ENCODE assay signal across 13 cellular contexts in the genomic region with DNA sequence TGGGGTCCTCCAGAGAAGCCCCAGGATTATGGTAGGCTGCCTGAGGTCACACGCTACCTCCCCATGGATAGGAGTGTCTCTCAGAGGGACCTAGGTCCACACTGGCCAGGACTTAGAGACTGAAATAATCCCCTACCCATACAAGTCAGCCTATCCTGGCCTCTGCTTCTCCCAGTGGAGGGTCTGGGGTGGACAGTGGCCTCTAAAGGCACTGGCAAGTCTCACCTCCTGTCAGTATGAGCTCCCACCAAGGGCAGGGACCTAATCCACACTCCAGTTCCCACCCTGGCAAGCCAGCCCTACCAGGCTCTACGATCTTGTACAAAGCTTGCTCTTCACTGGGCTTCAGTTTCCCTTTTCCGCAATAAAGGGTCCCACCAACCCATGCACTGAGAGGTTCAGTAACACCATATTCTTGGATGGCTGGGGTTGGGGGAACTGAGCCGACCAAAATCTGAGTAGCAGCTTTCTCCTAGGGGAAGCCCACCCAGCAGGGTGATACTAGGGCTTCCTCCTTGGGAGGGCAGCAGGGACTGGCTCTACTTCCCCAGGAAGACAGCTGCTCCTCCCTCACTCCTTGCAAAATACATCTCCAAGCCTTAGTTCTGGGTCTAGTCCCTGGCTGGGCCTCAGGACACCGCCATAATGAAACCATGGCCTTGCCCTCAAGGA. TPM values are rescaled to one million over a fixed set of nuclear protein-coding genes. Genes with fewer than 3 reads are reported as not detected.
A peak's percentile ranks its signal among the peaks of the same experiment; 100 is the strongest.
DNase-seq lines count a peak whose midpoint lies in the region; ATAC-seq and TF ChIP-seq lines count a peak whose summit lies in the region.
"Had no signal": no experiment of that assay in that cellular context is flagged by ENCODE, and none has a peak within 500 bp of the region (broad histone marks: within the 10 kb centered on the region; RNA-seq: fewer than 3 reads in every experiment).

No MANE protein-coding gene starts in this region.

- H3K4me2 ChIP-seq in Karpas-422 (ENCODE audit: low read depth, low read length, poor library complexity, severe bottlenecking), result no peak overlapping the region

- H3K27me3 ChIP-seq in left lung, result no peaks in the 10 kb centered on the region
- H3K27me3 ChIP-seq in Karpas-422 (ENCODE audit: low read length), result no peaks in the 10 kb centered on the region
- H3K27me3 ChIP-seq: foreskin keratinocyte had no signal

- peaks cover 90% of the 10 kb centered on the region for H3K36me3 Mint-ChIP-seq in activated CD4-positive, alpha-beta T cell treated with anti-CD3 and anti-CD28 coated beads, Interleukin-2, amount 10 ng/mL, durations not matched to agents 7 days and 5 days (ENCODE audit: low read depth)
- H3K36me3 Mint-ChIP-seq in activated CD8-positive, alpha-beta T cell treated with anti-CD3 and anti-CD28 coated beads for 36 hours (ENCODE audit: low read depth), result peaks cover 98% of the 10 kb centered on the region
- H3K36me3 Mint-ChIP-seq in stimulated activated naive B cell treated with anti-CD40 and anti-IgM and Interleukin-4, amounts not matched to agents 10 μg/mL and 1 μg/mL and 100 μg/mL, for 72 hours, result peaks cover 64 to 85% of the 10 kb centered on the region in 2 donors
- H3K36me3 Mint-ChIP-seq: memory B cell had no signal

- H3K9me3 ChIP-seq in left lung (no peaks in the 10 kb centered on the region), Karpas-422 (ENCODE audit: low read length) (no peaks in the 10 kb centered on the region)

- POLR2A ChIA-PET in activated CD4-positive, alpha-beta T cell treated with anti-CD3 and anti-CD28 coated beads, Interleukin-2, amount 10 ng/mL, durations not matched to agents 7 days and 5 days (lab: Charles Lee), result interaction anchor here (0.9 to 8.2 kb wide), 4 partner anchors 18 to 42 kb away, joined by 3 to 168 read pairs (median 6); a partner anchor contains a TSS
- POLR2A ChIA-PET in activated CD8-positive, alpha-beta T cell treated with anti-CD3 and anti-CD28 coated beads for 36 hours (lab: Charles Lee), result interaction anchor here (0.9 to 25.8 kb wide), 12 partner anchors 1 to 776 kb away, joined by 3 to 2276 read pairs (median 8); a partner anchor contains a TSS

- no peak overlapping the region for H3K9ac ChIP-seq in Karpas-422 (ENCODE audit: low read length)

- H3K27ac ChIP-seq in left lung (peak overlapping the region; percentile 92 to 98), Karpas-422 (ENCODE audit: low read length) (no peak overlapping the region)
- H3K27ac ChIP-seq: foreskin keratinocyte had no signal

- H4K20me1 ChIP-seq in Karpas-422 (ENCODE audit: insufficient read depth, low read depth, low read length), result peaks cover 11% of the 10 kb centered on the region; the same call in 1 of the 2 replicates

- H3K27ac Mint-ChIP-seq in activated CD4-positive, alpha-beta T cell treated with anti-CD3 and anti-CD28 coated beads, Interleukin-2, amount 10 ng/mL, durations not matched to agents 7 days and 5 days, result peak overlapping the region; percentile 98
- peak overlapping the region; percentile 100 for H3K27ac Mint-ChIP-seq in activated CD8-positive, alpha-beta T cell treated with anti-CD3 and anti-CD28 coated beads for 36 hours
- H3K27ac Mint-ChIP-seq in stimulated activated naive B cell treated with anti-CD40 and anti-IgM and Interleukin-4, amounts not matched to agents 10 μg/mL and 1 μg/mL and 100 μg/mL, for 72 hours, result peak overlapping the region; percentile 93
- H3K27ac Mint-ChIP-seq: memory B cell had no signal

- H3K36me3 ChIP-seq in left lung (peaks cover 0 to 57% of the 10 kb centered on the region in 2 donors), Karpas-422 (ENCODE audit: insufficient read depth, low read length) (no peaks in the 10 kb centered on the region)

- intact Hi-C loops in activated CD8-positive, alpha-beta T cell treated with anti-CD3 and anti-CD28 coated beads for 36 hours (cut with micrococcal nuclease), result no loop called here
- intact Hi-C loops in left lung (cut with DNase I), result no loop called here

- H3K4me3 Mint-ChIP-seq in activated CD4-positive, alpha-beta T cell treated with anti-CD3 and anti-CD28 coated beads, Interleukin-2, amount 10 ng/mL, durations not matched to agents 7 days and 5 days, result peak overlapping the region; percentile 99
- peak overlapping the region; percentile 94 for H3K4me3 Mint-ChIP-seq in activated CD8-positive, alpha-beta T cell treated with anti-CD3 and anti-CD28 coated beads for 36 hours
- peak overlapping the region; percentile 91 to 92 for H3K4me3 Mint-ChIP-seq in stimulated activated naive B cell treated with anti-CD40 and anti-IgM and Interleukin-4, amounts not matched to agents 10 μg/mL and 1 μg/mL and 100 μg/mL, for 72 hours

- H3K79me2 ChIP-seq in Karpas-422 (ENCODE audit: low read length), result no peaks in the 10 kb centered on the region

- H2AFZ ChIP-seq in Karpas-422 (ENCODE audit: low read length), result no peak overlapping the region

- H3K9me2 ChIP-seq in Karpas-422 (replicated peaks; ENCODE audit: insufficient read depth, low read length), result no peaks in the 10 kb centered on the region

- H3K4me3 ChIP-seq in left lung (peak overlapping the region; percentile 73 to 84), Karpas-422 (ENCODE audit: low read length) (no peak overlapping the region)

- no peak for DNase-seq in activated CD4-positive, alpha-beta T cell treated with anti-CD3 and anti-CD28 coated beads, Interleukin-2, amount 10 ng/mL, durations not matched to agents 7 days and 5 days
- no peak for DNase-seq in activated CD4-positive, alpha-beta T cell treated with anti-CD3 and anti-CD28 coated beads for 1 hour
- no peak for DNase-seq in activated CD8-positive, alpha-beta T cell treated with anti-CD3 and anti-CD28 coated beads for 36 hours
- peak in 1 of 2 donors; percentile 33 for DNase-seq in left lung
- no peak for DNase-seq in stimulated activated naive B cell treated with anti-CD40 and anti-IgM and Interleukin-4, amounts not matched to agents 10 μg/mL and 1 μg/mL and 100 μg/mL, for 72 hours
- DNase-seq in NCI-H526 (lab: John Stamatoyannopoulos, UW), result no peak
- DNase-seq in DMS153 treated with DMSO at 0.1 percent for 48 hours (lab: John Stamatoyannopoulos, UW; ENCODE audit: unreplicated experiment), result no peak
- DNase-seq in Karpas-422, result no peak
- DNase-seq: foreskin keratinocyte, GDM1, NCI-H446 treated with DMSO at 0.1 percent for 48 hours, SHP77 treated with DMSO at 0.1 percent for 48 hours had no signal

- H3K4me1 Mint-ChIP-seq in activated CD4-positive, alpha-beta T cell treated with anti-CD3 and anti-CD28 coated beads, Interleukin-2, amount 10 ng/mL, durations not matched to agents 7 days and 5 days, result peaks cover 29% of the 10 kb centered on the region
- H3K4me1 Mint-ChIP-seq in activated CD8-positive, alpha-beta T cell treated with anti-CD3 and anti-CD28 coated beads for 36 hours (ENCODE audit: low read depth), result peaks cover 17% of the 10 kb centered on the region
- peaks cover 62 to 82% of the 10 kb centered on the region in 2 donors for H3K4me1 Mint-ChIP-seq in stimulated activated naive B cell treated with anti-CD40 and anti-IgM and Interleukin-4, amounts not matched to agents 10 μg/mL and 1 μg/mL and 100 μg/mL, for 72 hours

- no peaks in the 10 kb centered on the region for H3K27me3 Mint-ChIP-seq in activated CD4-positive, alpha-beta T cell treated with anti-CD3 and anti-CD28 coated beads, Interleukin-2, amount 10 ng/mL, durations not matched to agents 7 days and 5 days
- H3K27me3 Mint-ChIP-seq in activated CD8-positive, alpha-beta T cell treated with anti-CD3 and anti-CD28 coated beads for 36 hours, result no peaks in the 10 kb centered on the region
- no peaks in the 10 kb centered on the region for H3K27me3 Mint-ChIP-seq in stimulated activated naive B cell treated with anti-CD40 and anti-IgM and Interleukin-4, amounts not matched to agents 10 μg/mL and 1 μg/mL and 100 μg/mL, for 72 hours
- H3K27me3 Mint-ChIP-seq: memory B cell had no signal

- CTCF ChIA-PET in activated CD4-positive, alpha-beta T cell treated with anti-CD3 and anti-CD28 coated beads, Interleukin-2, amount 10 ng/mL, durations not matched to agents 7 days and 5 days (lab: Charles Lee), result interaction anchor here (0.5 to 13.4 kb wide), 9 partner anchors 8 to 262 kb away, joined by 3 to 211 read pairs (median 4); a partner anchor contains a TSS
- CTCF ChIA-PET in activated CD8-positive, alpha-beta T cell treated with anti-CD3 and anti-CD28 coated beads for 36 hours (lab: Charles Lee), result interaction anchor here (0.7 to 25.1 kb wide), 6 partner anchors 8 to 762 kb away, joined by 3 to 769 read pairs (median 41); a partner anchor contains a TSS

- no peaks in the 10 kb centered on the region for H3K9me3 Mint-ChIP-seq in activated CD4-positive, alpha-beta T cell treated with anti-CD3 and anti-CD28 coated beads, Interleukin-2, amount 10 ng/mL, durations not matched to agents 7 days and 5 days
- H3K9me3 Mint-ChIP-seq in activated CD8-positive, alpha-beta T cell treated with anti-CD3 and anti-CD28 coated beads for 36 hours, result no peaks in the 10 kb centered on the region
- no peaks in the 10 kb centered on the region for H3K9me3 Mint-ChIP-seq in stimulated activated naive B cell treated with anti-CD40 and anti-IgM and Interleukin-4, amounts not matched to agents 10 μg/mL and 1 μg/mL and 100 μg/mL, for 72 hours
- H3K9me3 Mint-ChIP-seq: memory B cell had no signal

- H3K4me1 ChIP-seq in left lung (peaks cover 23 to 89% of the 10 kb centered on the region in 2 donors), Karpas-422 (ENCODE audit: low read length) (peaks cover 14% of the 10 kb centered on the region)

- TF ChIP-seq CTCF in activated CD8-positive, alpha-beta T cell treated with anti-CD3 and anti-CD28 coated beads for 36 hours (IDR thresholded peaks at IDR 0.05), result no peak
- no peak for TF ChIP-seq CTCF in left lung (IDR thresholded peaks at IDR 0.05)

- no peak for ATAC-seq in activated CD8-positive, alpha-beta T cell treated with anti-CD3 and anti-CD28 coated beads for 36 hours
- ATAC-seq in left lung, result no peak
- ATAC-seq in stimulated activated naive B cell treated with anti-CD40 and anti-IgM and Interleukin-4, amounts not matched to agents 10 μg/mL and 1 μg/mL and 100 μg/mL, for 72 hours (replicated peaks), result no peak
- ATAC-seq: foreskin keratinocyte had no signal

RNA-seq across cellular contexts. Expression of a gene that starts 2.4 kb away (rescaled TPM):
- 100 to 1,000 TPM; 300 to 308 TPM for total RNA-seq in activated CD4-positive, alpha-beta T cell treated with anti-CD3 and anti-CD28 coated beads, Interleukin-2, amount 10 ng/mL, durations not matched to agents 7 days and 5 days
- total RNA-seq in activated CD8-positive, alpha-beta T cell treated with anti-CD3 and anti-CD28 coated beads for 36 hours, result 100 to 1,000 TPM; 307 to 308 TPM
- total RNA-seq in left lung, result 10 to 100 TPM; 42.5 to 55.2 TPM
- not detected in 2 replicates for total RNA-seq in Karpas-422 (2014; rRNA removed; shearing (Covaris generic); ENCODE audit: low replicate concordance)

RNA-seq across cellular contexts. Expression of a gene that starts 7.7 kb away (rescaled TPM):
- total RNA-seq in activated CD4-positive, alpha-beta T cell treated with anti-CD3 and anti-CD28 coated beads, Interleukin-2, amount 10 ng/mL, durations not matched to agents 7 days and 5 days, result 100 to 1,000 TPM; 135 to 140 TPM
- 100 to 1,000 TPM; 204 to 205 TPM for total RNA-seq in activated CD8-positive, alpha-beta T cell treated with anti-CD3 and anti-CD28 coated beads for 36 hours
- total RNA-seq in left lung, result 100 to 1,000 TPM in 1 of 2 donors, 10 to 100 TPM in 1; 98.6 to 118 TPM
- 20.8 and 21.7 TPM in 2 replicates for total RNA-seq in Karpas-422 (2014; rRNA removed; shearing (Covaris generic); ENCODE audit: low replicate concordance)

RNA-seq across cellular contexts. Expression of a gene that starts 39.9 kb away (rescaled TPM):
- total RNA-seq in activated CD4-positive, alpha-beta T cell treated with anti-CD3 and anti-CD28 coated beads, Interleukin-2, amount 10 ng/mL, durations not matched to agents 7 days and 5 days, result 10 to 100 TPM; 42.3 to 49.0 TPM
- 100 to 1,000 TPM in 1 of 2 experiments, 10 to 100 TPM in 1; 97.1 to 101 TPM for total RNA-seq in activated CD8-positive, alpha-beta T cell treated with anti-CD3 and anti-CD28 coated beads for 36 hours
- 10 to 100 TPM; 24.0 to 27.6 TPM for total RNA-seq in left lung
- 10.9 and 17.0 TPM in 2 replicates for total RNA-seq in Karpas-422 (2014; rRNA removed; shearing (Covaris generic); ENCODE audit: low replicate concordance)

RNA-seq across cellular contexts. Expression of a gene that starts 41.7 kb away (rescaled TPM):
- 10 to 100 TPM; 29.0 to 33.9 TPM for total RNA-seq in activated CD4-positive, alpha-beta T cell treated with anti-CD3 and anti-CD28 coated beads, Interleukin-2, amount 10 ng/mL, durations not matched to agents 7 days and 5 days
- total RNA-seq in activated CD8-positive, alpha-beta T cell treated with anti-CD3 and anti-CD28 coated beads for 36 hours, result 10 to 100 TPM; 37.9 to 41.3 TPM
- 1 to 10 TPM; 6.2 to 6.6 TPM for total RNA-seq in left lung
- 0.15 and 3.3 TPM in 2 replicates for total RNA-seq in Karpas-422 (2014; rRNA removed; shearing (Covaris generic); ENCODE audit: low replicate concordance)

Comparison
In these comparisons a context has a peak if more than half of its experiments do, and no peak if none do; other contexts are left out.
1. RNA of a gene that starts 2.4 kb away (total RNA-seq): 307 to 308 TPM in activated CD8-positive, alpha-beta T cell treated with anti-CD3 and anti-CD28 coated beads for 36 hours, 300 to 308 TPM in activated CD4-positive, alpha-beta T cell treated with anti-CD3 and anti-CD28 coated beads, Interleukin-2, amount 10 ng/mL, durations not matched to agents 7 days and 5 days and 42.5 to 55.2 TPM in left lung; not detected in Karpas-422; every median in the first group is over 10 times any median in the second.
2. Peak in every context shown above with its lines, with median percentiles within 50 percentile points of each other: H3K27ac Mint-ChIP-seq and H3K4me3 Mint-ChIP-seq.